Comparison of ENCODE assay signal across 1 cellular context in genomic region chr3:113746069-113746954, GRCh38.
TF ChIP-seq lines count a peak whose summit lies in the region.

Gene NAA50, minus strand, starts transcription at chr3:113746249. Its CDS starts 300 bp downstream, at chr3:113745949.

TF ChIP-seq in HepG2, 621 proteins besides CTCF, POLR2A, EP300 and RAD21 (continued from another document and continues in another):
- TF ChIP-seq MNT (IDR thresholded peaks at IDR 0.05) (peak; percentile 7; the same call in 1 of the 2 replicates), ZNF275 (CRISPR knock-in tag; IDR thresholded peaks at IDR 0.05; ENCODE audit: borderline replicate concordance) (no peak), SMAD1 (CRISPR knock-in tag; IDR thresholded peaks at IDR 0.05; ENCODE audit: borderline replicate concordance, low read depth) (no peak), ZBTB43 (CRISPR knock-in tag; conservative IDR thresholded peaks at IDR 0.05) (no peak), MBD4 (IDR thresholded peaks at IDR 0.05; ENCODE audit: borderline replicate concordance, low read length) (no peak), ZNF280D (CRISPR knock-in tag; IDR thresholded peaks at IDR 0.05) (no peak), PRDM10 (CRISPR knock-in tag; IDR thresholded peaks at IDR 0.05; ENCODE audit: low read depth) (no peak), MEF2D (CRISPR knock-in tag; IDR thresholded peaks at IDR 0.05) (no peak), ZNF546 (CRISPR knock-in tag; conservative IDR thresholded peaks at IDR 0.05) (0 out of 2 replicates have a peak, but pooled peaks have one; percentile 29), ZNF264 (CRISPR knock-in tag; IDR thresholded peaks at IDR 0.05) (0 out of 2 replicates have a peak, but pooled peaks have one; percentile 12), KLF11 (CRISPR knock-in tag; IDR thresholded peaks at IDR 0.05) (peak; percentile 59; the same call in 1 of the 2 replicates), ZKSCAN5 (CRISPR knock-in tag; IDR thresholded peaks at IDR 0.05) (peak; percentile 31; the same call in 1 of the 2 replicates), E2F1 (CRISPR knock-in tag; IDR thresholded peaks at IDR 0.05) (no peak), THAP11 (CRISPR knock-in tag; IDR thresholded peaks at IDR 0.05) (peak; percentile 84), ZNF121 (CRISPR knock-in tag; IDR thresholded peaks at IDR 0.05) (0 out of 2 replicates have a peak, but pooled peaks have one; percentile 26), ZNF367 (CRISPR knock-in tag; IDR thresholded peaks at IDR 0.05; ENCODE audit: borderline replicate concordance) (no peak), ISX (CRISPR knock-in tag; conservative IDR thresholded peaks at IDR 0.05) (no peak), POLR2G (IDR thresholded peaks at IDR 0.05; ENCODE audit: low read depth, low read length) (peak; percentile 78), ATF7-NPFF (CRISPR knock-in tag; IDR thresholded peaks at IDR 0.05; ENCODE audit: low read depth) (peak; percentile 76), TOE1 (CRISPR knock-in tag; IDR thresholded peaks at IDR 0.05) (peak; percentile 56; the same call in 1 of the 2 replicates), ATAD3A (CRISPR knock-in tag; IDR thresholded peaks at IDR 0.05) (no peak), RBFOX2 (IDR thresholded peaks at IDR 0.05; ENCODE audit: low read depth, low read length) (peak; percentile 94), HNRNPH1 (optimal IDR thresholded peaks at IDR 0.05; ENCODE audit: low read depth, low read length) (no peak), NR2F2 (IDR thresholded peaks at IDR 0.05; ENCODE audit: borderline replicate concordance, low read depth) (peak; percentile 53; the same call in 1 of the 2 replicates), ZNF232 (CRISPR knock-in tag; IDR thresholded peaks at IDR 0.05; ENCODE audit: borderline replicate concordance) (0 out of 2 replicates have a peak, but pooled peaks have one; percentile 16), RCOR2 (CRISPR knock-in tag; IDR thresholded peaks at IDR 0.05) (no peak), SKIL (CRISPR knock-in tag; IDR thresholded peaks at IDR 0.05; ENCODE audit: borderline replicate concordance) (peak; percentile 62; the same call in 1 of the 2 replicates), CENPX (CRISPR knock-in tag; IDR thresholded peaks at IDR 0.05) (no peak), ZNF326 (CRISPR knock-in tag; IDR thresholded peaks at IDR 0.05; ENCODE audit: borderline replicate concordance) (no peak), RFX3 (CRISPR knock-in tag; IDR thresholded peaks at IDR 0.05) (no peak), SIX4 (CRISPR knock-in tag; IDR thresholded peaks at IDR 0.05) (no peak), HNRNPL (IDR thresholded peaks at IDR 0.05; ENCODE audit: low read depth, low read length) (no peak), ZNF709 (CRISPR knock-in tag; IDR thresholded peaks at IDR 0.05) (peak; percentile 95), HNF4A (CRISPR knock-in tag; IDR thresholded peaks at IDR 0.05) (peak; percentile 24; the same call in 1 of the 2 replicates), KDM5B (CRISPR knock-in tag; IDR thresholded peaks at IDR 0.05; ENCODE audit: borderline replicate concordance) (peak; percentile 92; the same call in 1 of the 2 replicates), ARNT (IDR thresholded peaks at IDR 0.05) (no peak), KDM1A (CRISPR knock-in tag; IDR thresholded peaks at IDR 0.05) (no peak), ZNF672 (CRISPR knock-in tag; IDR thresholded peaks at IDR 0.05) (no peak), ZFP82 (CRISPR knock-in tag; IDR thresholded peaks at IDR 0.05; ENCODE audit: borderline replicate concordance) (no peak), HNF4G (IDR thresholded peaks at IDR 0.05; ENCODE audit: borderline replicate concordance, low read depth, low read length) (no peak), HNF4G (CRISPR knock-in tag; IDR thresholded peaks at IDR 0.05; ENCODE audit: borderline replicate concordance, low read depth) (peak; percentile 68; the same call in 1 of the 2 replicates), ZNF280B (CRISPR knock-in tag; IDR thresholded peaks at IDR 0.05; ENCODE audit: borderline replicate concordance) (no peak), ZNF383 (CRISPR knock-in tag; IDR thresholded peaks at IDR 0.05; ENCODE audit: borderline replicate concordance) (no peak), ZNF574 (CRISPR knock-in tag; IDR thresholded peaks at IDR 0.05) (peak; percentile 44; the same call in 1 of the 2 replicates), RXRB (CRISPR knock-in tag; IDR thresholded peaks at IDR 0.05; ENCODE audit: borderline replicate concordance) (peak; percentile 78), SALL2 (CRISPR knock-in tag; IDR thresholded peaks at IDR 0.05) (no peak), ZNF343 (CRISPR knock-in tag; IDR thresholded peaks at IDR 0.05) (peak; percentile 68; the same call in 1 of the 2 replicates)
